Comparison of ENCODE assay signal across 8 cellular contexts in the genomic region with DNA sequence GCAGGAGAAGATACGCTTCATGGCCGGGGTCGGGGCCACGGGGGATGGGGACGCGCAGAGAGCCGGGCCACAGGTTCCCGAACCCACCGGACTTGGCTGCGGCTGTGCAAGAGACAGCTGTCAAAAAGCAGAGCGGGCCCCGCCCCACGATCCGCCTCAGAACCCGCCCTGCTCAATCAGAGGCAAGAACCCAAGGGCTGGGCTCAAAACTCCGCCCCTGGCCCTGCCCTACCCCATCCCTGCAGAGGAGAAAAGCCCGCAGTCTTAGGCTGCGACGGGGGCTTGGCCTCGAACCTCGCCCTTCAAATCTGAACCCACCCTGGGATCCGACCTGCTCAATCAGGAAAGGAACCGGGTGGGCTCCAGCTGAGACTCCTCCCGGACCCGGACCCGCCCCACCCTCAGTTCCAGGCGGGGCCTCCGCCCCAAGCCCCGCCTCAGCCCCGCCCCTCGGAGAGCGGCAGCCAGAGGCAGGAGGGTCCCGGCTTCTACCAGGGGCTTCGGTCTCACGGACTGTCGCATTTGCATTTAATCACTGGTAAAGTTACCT. TPM values are rescaled to one million over a fixed set of nuclear protein-coding genes. Genes with fewer than 3 reads are reported as not detected.
DNase-seq lines count a peak whose midpoint lies in the region; ATAC-seq and TF ChIP-seq lines count a peak whose summit lies in the region.

ANKRD35 (minus strand) TSS at position 129 of the 550 bp plus-strand sequence; CDS start at position 21, 108 bp downstream.

- no peaks in the 10 kb centered on the region for H3K27me3 ChIP-seq in right lobe of liver

- WGBS in right lobe of liver (ENCODE audit: insufficient coverage, low coverage, low lambda C conversion rate, missing lambda C conversion rate), result 1% methylated on average over 10 of the region's 36 CpGs

- H3K27ac ChIP-seq in right lobe of liver, result no peak within 1 kb of the TSS

- no peaks in the 10 kb centered on the region for H3K9me3 Mint-ChIP-seq in dendritic cell treated with granulocyte-macrophage colony-stimulating factor and Interleukin-4, amounts not matched to agents 40 ng/mL and 50 ng/mL, for 4 days

- peak within 1 kb of the TSS; percentile 63 to 66 (median 63) for H3K4me3 ChIP-seq in right lobe of liver

- intact Hi-C loops in dendritic cell treated with granulocyte-macrophage colony-stimulating factor and Interleukin-4, amounts not matched to agents 40 ng/mL and 50 ng/mL, for 4 days (cut with micrococcal nuclease), result no loop called here
- intact Hi-C loops in right lobe of liver (cut with DNase I), result no loop called here

- no peaks in the 10 kb centered on the region for H3K36me3 Mint-ChIP-seq in dendritic cell treated with granulocyte-macrophage colony-stimulating factor and Interleukin-4, amounts not matched to agents 40 ng/mL and 50 ng/mL, for 4 days (ENCODE audit: low read depth)

- DNase-seq in Ammon's horn (ENCODE audit: low spot score) (peak; percentile 92), NCI-H526 (lab: John Stamatoyannopoulos, UW) (peak; percentile 78 to 97), right lobe of liver (peak; percentile 86 to 87 (median 87))
- peak; percentile 74 to 75 for DNase-seq in activated CD4-positive, alpha-beta T cell treated with anti-CD3 and anti-CD28 coated beads, Interleukin-2, amount 50 U/mL, for 24 hours (ENCODE audit: low read depth in 1 of 2, low spot score in 1 of 2)
- DNase-seq in stimulated activated CD4-positive, alpha-beta T cell treated with anti-CD3 and anti-CD28 coated beads, Interleukin-2, amount 100 ng/mL, for 4 hours (ENCODE audit: low read depth), result peak; percentile 79

- H3K4me1 ChIP-seq in right lobe of liver, result peaks cover 0 to 9% (median 0%) of the 10 kb centered on the region in 4 donors

- H3K9me3 ChIP-seq in right lobe of liver, result no peaks in the 10 kb centered on the region

- ATAC-seq in GM19351 (IDR thresholded peaks at IDR 0.05; ENCODE audit: unreplicated experiment) (peak; percentile 100), HG03439 (IDR thresholded peaks at IDR 0.05; ENCODE audit: unreplicated experiment) (peak; percentile 96), right lobe of liver (peak; percentile 94 to 97 (median 96))

- no peaks in the 10 kb centered on the region for H3K36me3 ChIP-seq in right lobe of liver

- H3K4me1 Mint-ChIP-seq in dendritic cell treated with granulocyte-macrophage colony-stimulating factor and Interleukin-4, amounts not matched to agents 40 ng/mL and 50 ng/mL, for 4 days (ENCODE audit: low read depth), result peaks cover 9% of the 10 kb centered on the region

- peaks cover 21% of the 10 kb centered on the region for H3K27me3 Mint-ChIP-seq in dendritic cell treated with granulocyte-macrophage colony-stimulating factor and Interleukin-4, amounts not matched to agents 40 ng/mL and 50 ng/mL, for 4 days

- TF ChIP-seq POLR2A in right lobe of liver (IDR thresholded peaks at IDR 0.05), result no peak

- no peak within 1 kb of the TSS for H3K27ac Mint-ChIP-seq in dendritic cell treated with granulocyte-macrophage colony-stimulating factor and Interleukin-4, amounts not matched to agents 40 ng/mL and 50 ng/mL, for 4 days

- TF ChIP-seq CTCF in right lobe of liver (IDR thresholded peaks at IDR 0.05), result no peak

- H3K4me3 Mint-ChIP-seq in dendritic cell treated with granulocyte-macrophage colony-stimulating factor and Interleukin-4, amounts not matched to agents 40 ng/mL and 50 ng/mL, for 4 days, result peak within 1 kb of the TSS; percentile 83

RNA-seq across cellular contexts. Expression of gene ANKRD35, which starts in this region (rescaled TPM):
- 1 to 10 TPM; 1.1 to 2.5 (median 1.6) TPM for total RNA-seq in right lobe of liver
